ENCODE assay signal across 18 cellular contexts in genomic region chr17:48642059-48642842, GRCh38. TPM values are rescaled to one million over a fixed set of nuclear protein-coding genes. Genes with fewer than 3 reads are reported as not detected.
DNase-seq lines count a peak whose midpoint lies in the region; ATAC-seq, FAIRE-seq and TF ChIP-seq lines count a peak whose summit lies in the region.
"Had no signal": no experiment of that assay in that cellular context is flagged by ENCODE, and none has a peak within 500 bp of the region (broad histone marks: within the 10 kb centered on the region; RNA-seq: fewer than 3 reads in every experiment).

No MANE protein-coding gene starts in this region.

- peaks cover 56% of the 10 kb centered on the region for H3K27me3 ChIP-seq in CD4-positive, CD25-positive, alpha-beta regulatory T cell (ENCODE audit: control insufficient read depth, insufficient read depth, low read length)
- peaks cover 100% of the 10 kb centered on the region for H3K27me3 ChIP-seq in HUES6 (ENCODE audit: control insufficient read depth, insufficient read depth, low read length)

- ATAC-seq in CD4-positive, CD25-positive, alpha-beta regulatory T cell (ENCODE audit: low read depth in 2 of 2), result no peak
- ATAC-seq: activated CD8-positive, alpha-beta T cell treated with anti-CD3 and anti-CD28 coated beads for 36 hours; upper lobe of right lung had no signal

- peaks cover 0 to 2% (median 0%) of the 10 kb centered on the region in 7 donors for H3K9me3 Mint-ChIP-seq in CD4-positive, CD25-positive, alpha-beta regulatory T cell
- H3K9me3 Mint-ChIP-seq in glutamatergic neuron (ENCODE audit: unreplicated experiment), result peaks cover 9% of the 10 kb centered on the region
- H3K9me3 Mint-ChIP-seq in neural crest cell, result no peaks in the 10 kb centered on the region
- H3K9me3 Mint-ChIP-seq: activated CD8-positive, alpha-beta T cell treated with anti-CD3 and anti-CD28 coated beads for 36 hours had no signal

- intact Hi-C loops in kidney (cut with DNase I), result no loop called here

- FAIRE-seq in kidney (lab: Jason Lieb, UNC), result no peak

- DNase-seq in CD4-positive, CD25-positive, alpha-beta regulatory T cell, result no peak
- DNase-seq in glutamatergic neuron (peak; percentile 38), neural crest cell (ENCODE audit: low read depth, low spot score) (no peak), NCI-H2081 treated with DMSO at 0.1 percent for 48 hours (lab: John Stamatoyannopoulos, UW) (no peak), kidney (no peak), GM10248 (ENCODE audit: extremely low spot score) (no peak), NAMALWA (ENCODE audit: low spot score) (no peak)
- DNase-seq: activated effector memory CD4-positive, alpha-beta T cell treated with anti-CD3 and anti-CD28 coated beads, Interleukin-2, amount 50 U/mL, for 16 hours; dorsolateral prefrontal cortex; midbrain; NCI-H1694 treated with DMSO at 0.1 percent for 48 hours; NCI-H774; stimulated activated CD4-positive, alpha-beta T cell treated with anti-CD3 and anti-CD28 coated beads, Interleukin-2, amount 100 ng/mL, for 48 hours; T-helper 2 cell; upper lobe of right lung had no signal

- TF ChIP-seq CTCF in glutamatergic neuron (IDR thresholded peaks at IDR 0.05; ENCODE audit: partially characterized antibody, unreplicated experiment) (no peak), neural crest cell (conservative IDR thresholded peaks at IDR 0.05) (peak; percentile 19), kidney (IDR thresholded peaks at IDR 0.05; ENCODE audit: borderline replicate concordance, extremely low read depth, insufficient read depth) (no peak), GM10248 (IDR thresholded peaks at IDR 0.05; ENCODE audit: control extremely low read depth, extremely low read depth, low read depth, missing control alignments) (no peak)

- no peaks in the 10 kb centered on the region for H3K36me3 Mint-ChIP-seq in CD4-positive, CD25-positive, alpha-beta regulatory T cell
- H3K36me3 Mint-ChIP-seq in glutamatergic neuron (ENCODE audit: unreplicated experiment) (no peaks in the 10 kb centered on the region), neural crest cell (ENCODE audit: low read depth) (no peaks in the 10 kb centered on the region)

- POLR2A ChIA-PET in GM10248 (lab: Yijun Ruan, JAX), result no interaction called here

- H3K27me3 Mint-ChIP-seq in CD4-positive, CD25-positive, alpha-beta regulatory T cell, result peaks cover 96% of the 10 kb centered on the region
- H3K27me3 Mint-ChIP-seq in glutamatergic neuron (ENCODE audit: unreplicated experiment), result peaks cover 43% of the 10 kb centered on the region
- peaks cover 99% of the 10 kb centered on the region for H3K27me3 Mint-ChIP-seq in neural crest cell (ENCODE audit: low read depth)

- peak overlapping the region in 3 of 4 donors; percentile 36 to 79 (median 37) for H3K4me3 Mint-ChIP-seq in CD4-positive, CD25-positive, alpha-beta regulatory T cell
- H3K4me3 Mint-ChIP-seq in glutamatergic neuron (ENCODE audit: unreplicated experiment), result no peak overlapping the region
- peak overlapping the region; percentile 32 for H3K4me3 Mint-ChIP-seq in neural crest cell
- H3K4me3 Mint-ChIP-seq: activated CD8-positive, alpha-beta T cell treated with anti-CD3 and anti-CD28 coated beads for 36 hours had no signal

- no peaks in the 10 kb centered on the region for H3K36me3 ChIP-seq in CD4-positive, CD25-positive, alpha-beta regulatory T cell (ENCODE audit: control insufficient read depth, insufficient read depth, low read length)
- no peaks in the 10 kb centered on the region for H3K36me3 ChIP-seq in HUES6 (ENCODE audit: control insufficient read depth, insufficient read depth, low read length)
- no peaks in the 10 kb centered on the region for H3K36me3 ChIP-seq in kidney (ENCODE audit: control insufficient read depth in 1 of 2, insufficient read depth in 2 of 2, low read length in 2 of 2)
- H3K36me3 ChIP-seq: BLaER1, upper lobe of right lung had no signal

- H3K27ac ChIP-seq in CD4-positive, CD25-positive, alpha-beta regulatory T cell (ENCODE audit: insufficient read depth, low read length, poor library complexity, severe bottlenecking), result no peak overlapping the region
- H3K27ac ChIP-seq in HUES6 (ENCODE audit: low read depth, low read length) (no peak overlapping the region), kidney (ENCODE audit: low read depth in 2 of 2, low read length in 2 of 2) (no peak overlapping the region)
- H3K27ac ChIP-seq: BLaER1, dorsolateral prefrontal cortex, upper lobe of right lung had no signal

- H3K9ac ChIP-seq in HUES6 (ENCODE audit: low read length) (peak overlapping the region; percentile 43), kidney (ENCODE audit: low read length in 2 of 2) (no peak overlapping the region)
- H3K9ac ChIP-seq: BLaER1 had no signal

- H3K9me3 ChIP-seq in CD4-positive, CD25-positive, alpha-beta regulatory T cell (ENCODE audit: control insufficient read depth in 2 of 2, low read length in 2 of 2), result no peaks in the 10 kb centered on the region
- H3K9me3 ChIP-seq in HUES6 (ENCODE audit: control insufficient read depth, insufficient read depth, low read depth, low read length), result no peaks in the 10 kb centered on the region
- H3K9me3 ChIP-seq in kidney (ENCODE audit: control insufficient read depth in 1 of 2, low read length in 2 of 2), result no peaks in the 10 kb centered on the region
- H3K9me3 ChIP-seq: upper lobe of right lung had no signal

- H3K4me1 Mint-ChIP-seq in CD4-positive, CD25-positive, alpha-beta regulatory T cell, result peaks cover 0 to 31% (median 18%) of the 10 kb centered on the region in 4 donors
- H3K4me1 Mint-ChIP-seq in glutamatergic neuron (ENCODE audit: low read depth, unreplicated experiment) (no peaks in the 10 kb centered on the region), neural crest cell (no peaks in the 10 kb centered on the region)

- no peak overlapping the region for H3K27ac Mint-ChIP-seq in CD4-positive, CD25-positive, alpha-beta regulatory T cell
- H3K27ac Mint-ChIP-seq in glutamatergic neuron (ENCODE audit: unreplicated experiment) (no peak overlapping the region), neural crest cell (ENCODE audit: unreplicated experiment) (no peak overlapping the region)
- H3K27ac Mint-ChIP-seq: activated CD8-positive, alpha-beta T cell treated with anti-CD3 and anti-CD28 coated beads for 36 hours had no signal

- no peak overlapping the region for H3K4me3 ChIP-seq in CD4-positive, CD25-positive, alpha-beta regulatory T cell (ENCODE audit: low read depth, low read length)
- H3K4me3 ChIP-seq in HUES6 (ENCODE audit: low read depth, low read length), result peak overlapping the region; percentile 40
- no peak overlapping the region for H3K4me3 ChIP-seq in kidney (ENCODE audit: low read length in 2 of 2)
- H3K4me3 ChIP-seq: BLaER1, dorsolateral prefrontal cortex, upper lobe of right lung had no signal

- H3K4me1 ChIP-seq in CD4-positive, CD25-positive, alpha-beta regulatory T cell (ENCODE audit: control insufficient read depth, insufficient read depth, low read length, poor library complexity, severe bottlenecking), result peaks cover 27% of the 10 kb centered on the region
- H3K4me1 ChIP-seq in HUES6 (ENCODE audit: control insufficient read depth, insufficient read depth, low read length) (peaks cover 13% of the 10 kb centered on the region), kidney (ENCODE audit: control insufficient read depth in 1 of 2, insufficient read depth in 1 of 2, low read depth in 1 of 2, low read length in 2 of 2) (no peaks in the 10 kb centered on the region)

- CTCF ChIA-PET in GM10248 (lab: Yijun Ruan, JAX), result interaction anchor here (0.7 to 0.8 kb wide), 2 partner anchors 24 to 36 kb away, joined by 3 read pairs; no protein-coding TSS in a partner anchor

RNA-seq across cellular contexts. Expression of gene HOXB9, which starts 16.1 kb away (rescaled TPM):
- 0.25 TPM for total RNA-seq in CD4-positive, CD25-positive, alpha-beta regulatory T cell
- polyA plus RNA-seq in CD4-positive, CD25-positive, alpha-beta regulatory T cell, result not detected
- not detected for total RNA-seq in glutamatergic neuron (ENCODE audit: unreplicated experiment)
- total RNA-seq in neural crest cell, result 84.1 and 89.8 TPM in 2 replicates
- total RNA-seq in kidney, result 45.8 TPM
- polyA plus RNA-seq in kidney (ENCODE audit: insufficient read depth, low read depth, low replicate concordance), result 29.2 TPM
- total RNA-seq: dorsolateral prefrontal cortex, upper lobe of right lung had no signal

RNA-seq across cellular contexts. Expression of gene HOXB8, which starts 27.2 kb away (rescaled TPM):
- total RNA-seq in CD4-positive, CD25-positive, alpha-beta regulatory T cell, result not detected
- polyA plus RNA-seq in CD4-positive, CD25-positive, alpha-beta regulatory T cell, result not detected
- total RNA-seq in glutamatergic neuron (ENCODE audit: unreplicated experiment), result not detected
- total RNA-seq in neural crest cell, result 19.7 and 22.9 TPM in 2 replicates
- 48.7 TPM for total RNA-seq in kidney
- 19.3 TPM for polyA plus RNA-seq in kidney (ENCODE audit: insufficient read depth, low read depth, low replicate concordance)
- total RNA-seq: activated CD8-positive, alpha-beta T cell treated with anti-CD3 and anti-CD28 coated beads for 36 hours; dorsolateral prefrontal cortex had no signal

RNA-seq across cellular contexts. Expression of gene HOXB7, which starts 31.4 kb away (rescaled TPM):
- 2.1 TPM for total RNA-seq in CD4-positive, CD25-positive, alpha-beta regulatory T cell
- polyA plus RNA-seq in CD4-positive, CD25-positive, alpha-beta regulatory T cell, result 1 to 10 TPM in 3 of 4 donors, under 1 TPM in 1; 0.77 to 7.2 (median 2.1) TPM
- total RNA-seq in glutamatergic neuron (ENCODE audit: unreplicated experiment) (0.64 TPM), neural crest cell (8.5 and 11.4 TPM in 2 replicates), kidney (45.4 TPM)
- polyA plus RNA-seq in kidney (ENCODE audit: insufficient read depth, low read depth, low replicate concordance), result 49.6 TPM

RNA-seq across cellular contexts. Expression of gene HOXB6, which starts 37.5 kb away (rescaled TPM):
- total RNA-seq in CD4-positive, CD25-positive, alpha-beta regulatory T cell, result not detected
- polyA plus RNA-seq in CD4-positive, CD25-positive, alpha-beta regulatory T cell, result not detected
- total RNA-seq in glutamatergic neuron (ENCODE audit: unreplicated experiment) (not detected), neural crest cell (9.6 and 11.5 TPM in 2 replicates), kidney (90.2 TPM)
- 44.0 TPM for polyA plus RNA-seq in kidney (ENCODE audit: insufficient read depth, low read depth, low replicate concordance)
- total RNA-seq: activated CD8-positive, alpha-beta T cell treated with anti-CD3 and anti-CD28 coated beads for 36 hours had no signal

RNA-seq across cellular contexts. Expression of gene HOXB5, which starts 48.7 kb away (rescaled TPM):
- total RNA-seq in CD4-positive, CD25-positive, alpha-beta regulatory T cell, result not detected
- polyA plus RNA-seq in CD4-positive, CD25-positive, alpha-beta regulatory T cell, result not detected
- not detected for total RNA-seq in glutamatergic neuron (ENCODE audit: unreplicated experiment)
- total RNA-seq in neural crest cell, result 2.3 and 2.6 TPM in 2 replicates
- 27.0 TPM for total RNA-seq in kidney
- 12.3 TPM for polyA plus RNA-seq in kidney (ENCODE audit: insufficient read depth, low read depth, low replicate concordance)
- total RNA-seq: activated CD8-positive, alpha-beta T cell treated with anti-CD3 and anti-CD28 coated beads for 36 hours had no signal

Comparison
In these comparisons a context has a peak if more than half of its experiments do, and no peak if none do; other contexts are left out.
1. RNA of gene HOXB9, which starts 16.1 kb away (total RNA-seq): 84.1 to 89.8 TPM in neural crest cell and 45.8 TPM in kidney (single experiment); 0.25 TPM in CD4-positive, CD25-positive, alpha-beta regulatory T cell (single experiment) and not detected in glutamatergic neuron (single experiment); every median in the first group is over 10 times any median in the second.
2. RNA of gene HOXB8, which starts 27.2 kb away (total RNA-seq): 48.7 TPM in kidney (single experiment) and 19.7 to 22.9 TPM in neural crest cell; not detected in CD4-positive, CD25-positive, alpha-beta regulatory T cell (single experiment) and not detected in glutamatergic neuron (single experiment); every median in the first group is over 10 times any median in the second.